Comparison of ENCODE assay signal across 10 cellular contexts in the genomic region with DNA sequence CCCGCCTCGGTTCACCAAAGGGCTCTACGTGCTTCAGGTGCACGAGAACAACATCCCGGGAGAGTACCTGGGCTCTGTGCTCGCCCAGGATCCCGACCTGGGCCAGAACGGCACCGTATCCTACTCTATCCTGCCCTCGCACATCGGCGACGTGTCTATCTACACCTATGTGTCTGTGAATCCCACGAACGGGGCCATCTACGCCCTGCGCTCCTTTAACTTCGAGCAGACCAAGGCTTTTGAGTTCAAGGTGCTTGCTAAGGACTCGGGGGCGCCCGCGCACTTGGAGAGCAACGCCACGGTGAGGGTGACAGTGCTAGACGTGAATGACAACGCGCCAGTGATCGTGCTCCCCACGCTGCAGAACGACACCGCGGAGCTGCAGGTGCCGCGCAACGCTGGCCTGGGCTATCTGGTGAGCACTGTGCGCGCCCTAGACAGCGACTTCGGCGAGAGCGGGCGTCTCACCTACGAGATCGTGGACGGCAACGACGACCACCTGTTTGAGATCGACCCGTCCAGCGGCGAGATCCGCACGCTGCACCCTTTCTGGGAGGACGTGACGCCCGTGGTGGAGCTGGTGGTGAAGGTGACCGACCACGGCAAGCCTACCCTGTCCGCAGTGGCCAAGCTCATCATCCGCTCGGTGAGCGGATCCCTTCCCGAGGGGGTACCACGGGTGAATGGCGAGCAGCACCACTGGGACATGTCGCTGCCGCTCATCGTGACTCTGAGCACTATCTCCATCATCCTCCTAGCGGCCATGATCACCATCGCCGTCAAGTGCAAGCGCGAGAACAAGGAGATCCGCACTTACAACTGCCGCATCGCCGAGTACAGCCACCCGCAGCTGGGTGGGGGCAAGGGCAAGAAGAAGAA. TPM values are rescaled to one million over a fixed set of nuclear protein-coding genes. Genes with fewer than 3 reads are reported as not detected.
A peak's percentile ranks its signal among the peaks of the same experiment; 100 is the strongest.
DNase-seq lines count a peak whose midpoint lies in the region; ATAC-seq and TF ChIP-seq lines count a peak whose summit lies in the region.
"Had no signal": no experiment of that assay in that cellular context is flagged by ENCODE, and none has a peak within 500 bp of the region (broad histone marks: within the 10 kb centered on the region; RNA-seq: fewer than 3 reads in every experiment).

No MANE protein-coding gene starts in this region.

- no peak for TF ChIP-seq EP300 in suprapubic skin (IDR thresholded peaks at IDR 0.05)

- peaks cover 21% of the 10 kb centered on the region for H3K4me1 Mint-ChIP-seq in T-helper 1 cell treated with Interleukin-12 subunit alpha and Interleukin-12 subunit beta and Interleukin-4 antibody, amounts not matched to agents 30 μg/mL and 1 μg/mL, for 36 hours (ENCODE audit: low read depth)

- peaks cover 28% of the 10 kb centered on the region for H3K4me1 ChIP-seq in endocrine pancreas (ENCODE audit: control insufficient read depth, insufficient read depth, low read length)
- peaks cover 16% of the 10 kb centered on the region for H3K4me1 ChIP-seq in mesenchymal stem cell (ENCODE audit: control insufficient read depth, insufficient read depth, low read depth, low read length)
- H3K4me1 ChIP-seq in suprapubic skin = peaks cover 38% of the 10 kb centered on the region
- H3K4me1 ChIP-seq: A549 had no signal

- H3K9me3 ChIP-seq in endocrine pancreas (ENCODE audit: control insufficient read depth, low read length) = no peaks in the 10 kb centered on the region
- no peaks in the 10 kb centered on the region for H3K9me3 ChIP-seq in mesenchymal stem cell (ENCODE audit: control insufficient read depth, low read length)
- H3K9me3 ChIP-seq in suprapubic skin = no peaks in the 10 kb centered on the region
- H3K9me3 ChIP-seq: A549 had no signal

- peaks cover 11% of the 10 kb centered on the region for H3K9me3 Mint-ChIP-seq in T-helper 1 cell treated with Interleukin-12 subunit alpha and Interleukin-12 subunit beta and Interleukin-4 antibody, amounts not matched to agents 30 μg/mL and 1 μg/mL, for 36 hours

- no peak overlapping the region for H4K8ac ChIP-seq in mesenchymal stem cell (ENCODE audit: low read length)

- H3K27ac ChIP-seq in mesenchymal stem cell (ENCODE audit: low read length, poor library complexity, severe bottlenecking) = no peak overlapping the region
- no peak overlapping the region for H3K27ac ChIP-seq in suprapubic skin
- H3K27ac ChIP-seq: A549 had no signal

- no peak overlapping the region for H3K4me2 ChIP-seq in mesenchymal stem cell (ENCODE audit: low read length, poor library complexity, severe bottlenecking)
- H3K4me2 ChIP-seq: A549 had no signal

- H3K9ac ChIP-seq in endocrine pancreas (ENCODE audit: control insufficient read depth, insufficient read depth, low read length) (peak overlapping the region; percentile 82), mesenchymal stem cell (ENCODE audit: low read length) (no peak overlapping the region)

- peak overlapping the region in 1 of 2 experiments; percentile 28 for H3K14ac ChIP-seq in mesenchymal stem cell (ENCODE audit: low read length in 2 of 2)

- peak overlapping the region in 1 of 2 experiments; percentile 25 for H3K4ac ChIP-seq in mesenchymal stem cell (ENCODE audit: low read depth in 1 of 2, low read length in 2 of 2)

- H3K23ac ChIP-seq in mesenchymal stem cell (ENCODE audit: low read length in 2 of 2) = no peak overlapping the region

- no peak overlapping the region for H2AK5ac ChIP-seq in mesenchymal stem cell (ENCODE audit: low read length, severe bottlenecking)

- peak overlapping the region; percentile 49 for H3K27ac Mint-ChIP-seq in T-helper 1 cell treated with Interleukin-12 subunit alpha and Interleukin-12 subunit beta and Interleukin-4 antibody, amounts not matched to agents 30 μg/mL and 1 μg/mL, for 36 hours

- H2BK5ac ChIP-seq in mesenchymal stem cell (ENCODE audit: low read depth, low read length, poor library complexity, severe bottlenecking) = no peak overlapping the region

- TF ChIP-seq POLR2A in suprapubic skin (IDR thresholded peaks at IDR 0.05) = no peak

- DNase-seq in T-helper 1 cell = no peak
- no peak for DNase-seq in mesenchymal stem cell
- DNase-seq in suprapubic skin (ENCODE audit: low spot score in 2 of 2) = peak in 1 of 2 donors; percentile 48
- no peak for DNase-seq in NCI-H2029 (lab: John Stamatoyannopoulos, UW)
- no peak for DNase-seq in germinal center (ENCODE audit: low spot score)
- DNase-seq: NCI-H226 had no signal

- H3K4me3 Mint-ChIP-seq in T-helper 1 cell treated with Interleukin-12 subunit alpha and Interleukin-12 subunit beta and Interleukin-4 antibody, amounts not matched to agents 30 μg/mL and 1 μg/mL, for 36 hours = no peak overlapping the region

- H3K36me3 Mint-ChIP-seq in T-helper 1 cell treated with Interleukin-12 subunit alpha and Interleukin-12 subunit beta and Interleukin-4 antibody, amounts not matched to agents 30 μg/mL and 1 μg/mL, for 36 hours (ENCODE audit: low read depth) = no peaks in the 10 kb centered on the region

- H2BK15ac ChIP-seq in mesenchymal stem cell (ENCODE audit: low read depth, poor library complexity, severe bottlenecking) = peak overlapping the region; percentile 86

- TF ChIP-seq CTCF in suprapubic skin (IDR thresholded peaks at IDR 0.05) = no peak

- H3K36me3 ChIP-seq in endocrine pancreas (ENCODE audit: control insufficient read depth, insufficient read depth, low read length) (no peaks in the 10 kb centered on the region), mesenchymal stem cell (ENCODE audit: control insufficient read depth in 1 of 2, insufficient read depth in 2 of 2, low read depth in 1 of 2, low read length in 2 of 2) (peaks cover 0 to 8% of the 10 kb centered on the region in 2 experiments), suprapubic skin (no peaks in the 10 kb centered on the region)

- H2BK12ac ChIP-seq in mesenchymal stem cell (ENCODE audit: low read length in 2 of 2) = no peak overlapping the region

- peaks cover 53% of the 10 kb centered on the region for H3K27me3 Mint-ChIP-seq in T-helper 1 cell treated with Interleukin-12 subunit alpha and Interleukin-12 subunit beta and Interleukin-4 antibody, amounts not matched to agents 30 μg/mL and 1 μg/mL, for 36 hours (ENCODE audit: low read depth)

- H3K79me1 ChIP-seq in mesenchymal stem cell (replicated peaks; ENCODE audit: low read length, poor library complexity, severe bottlenecking) = no peaks in the 10 kb centered on the region

- WGBS in mesenchymal stem cell = 96% methylated on average over 78 of the region's 78 CpGs
- 8% methylated on average over 26 of the region's 78 CpGs for WGBS in suprapubic skin

- peak overlapping the region; percentile 96 for H3K4me3 ChIP-seq in endocrine pancreas (ENCODE audit: control insufficient read depth, insufficient read depth, low read length)
- H3K4me3 ChIP-seq in mesenchymal stem cell (ENCODE audit: insufficient read depth in 1 of 2, low read depth in 1 of 2, low read length in 2 of 2) = no peak overlapping the region
- peak overlapping the region; percentile 53 for H3K4me3 ChIP-seq in suprapubic skin
- H3K4me3 ChIP-seq: A549 had no signal

- H2BK120ac ChIP-seq in mesenchymal stem cell (ENCODE audit: low read depth, low read length) = no peak overlapping the region

- no peak overlapping the region for H3K18ac ChIP-seq in mesenchymal stem cell (ENCODE audit: low read depth in 1 of 2, low read length in 2 of 2)

- no peak for ATAC-seq in GM19397 (IDR thresholded peaks at IDR 0.05; ENCODE audit: unreplicated experiment)
- ATAC-seq: A549 had no signal

- H3K27me3 ChIP-seq in endocrine pancreas (ENCODE audit: control insufficient read depth, insufficient read depth, low read length) (no peaks in the 10 kb centered on the region), mesenchymal stem cell (ENCODE audit: control insufficient read depth in 1 of 2, insufficient read depth in 1 of 2, low read length in 2 of 2) (peaks cover 35 to 59% of the 10 kb centered on the region in 2 experiments), suprapubic skin (peaks cover 55% of the 10 kb centered on the region)

- H2AFZ ChIP-seq in mesenchymal stem cell (ENCODE audit: low read depth, low read length) = no peak overlapping the region

- H4K91ac ChIP-seq in mesenchymal stem cell (ENCODE audit: low read length) = no peak overlapping the region

RNA-seq across cellular contexts. Expression of a gene that starts 2.6 kb away (rescaled TPM):
- 4.6 TPM for polyA plus RNA-seq in mesenchymal stem cell (2013, experiment 1 of 2)
- polyA plus RNA-seq in mesenchymal stem cell (2013, experiment 2 of 2) = 4.4 TPM
- total RNA-seq in suprapubic skin = 1 to 10 TPM in 1 of 4 donors, under 1 TPM in 3; 0.57 to 1.3 (median 0.83) TPM

Comparison
In these comparisons a context has a peak if more than half of its experiments do, and no peak if none do; other contexts are left out.
1. H3K4me3 ChIP-seq: peak in endocrine pancreas (single experiment) and suprapubic skin (single experiment); none in mesenchymal stem cell (0 of 2).